ENCODE assay signal across 2 cellular contexts in genomic region chr2:150023044-150023443, GRCh38.
TF ChIP-seq lines count a peak whose summit lies in the region.

No MANE protein-coding gene starts in this region.

TF ChIP-seq in HCT116, 20 proteins besides CTCF, POLR2A, EP300 and RAD21:
- TF ChIP-seq SP1 (IDR thresholded peaks at IDR 0.05; ENCODE audit: low read depth), result no peak
- no peak for TF ChIP-seq ZBTB33 (IDR thresholded peaks at IDR 0.05; ENCODE audit: extremely low read depth, insufficient replicate concordance, low read length)
- no peak for TF ChIP-seq JUND (IDR thresholded peaks at IDR 0.05)
- no peak for TF ChIP-seq EGR1 (IDR thresholded peaks at IDR 0.05; ENCODE audit: low read depth)
- TF ChIP-seq CBX3 (IDR thresholded peaks at IDR 0.05; ENCODE audit: low read depth), result no peak
- no peak for TF ChIP-seq REST (IDR thresholded peaks at IDR 0.05; ENCODE audit: low read depth)
- TF ChIP-seq EZH2 (IDR thresholded peaks at IDR 0.05), result no peak
- no peak for TF ChIP-seq SIN3A (IDR thresholded peaks at IDR 0.05; ENCODE audit: low read depth)
- TF ChIP-seq EZH2phosphoT487 (IDR thresholded peaks at IDR 0.05; ENCODE audit: borderline replicate concordance), result no peak
- no peak for TF ChIP-seq YY1 (IDR thresholded peaks at IDR 0.05; ENCODE audit: extremely low read depth, insufficient replicate concordance, low read depth, low read length)
TF ChIP-seq in HCT116: peak in this region for 0.

TF ChIP-seq in HepG2, 621 proteins besides CTCF, POLR2A, EP300 and RAD21:
- TF ChIP-seq ZNF710 (CRISPR knock-in tag; IDR thresholded peaks at IDR 0.05; ENCODE audit: borderline replicate concordance) (no peak), ZNF335 (CRISPR knock-in tag; IDR thresholded peaks at IDR 0.05) (no peak), CBX5 (CRISPR knock-in tag; IDR thresholded peaks at IDR 0.05; ENCODE audit: borderline replicate concordance) (no peak), PBX2 (CRISPR knock-in tag; IDR thresholded peaks at IDR 0.05) (no peak), ZNF296 (CRISPR knock-in tag; conservative IDR thresholded peaks at IDR 0.05) (no peak), ZNF569 (CRISPR knock-in tag; IDR thresholded peaks at IDR 0.05; ENCODE audit: borderline replicate concordance) (no peak), MYC (CRISPR knock-in tag; IDR thresholded peaks at IDR 0.05; ENCODE audit: borderline replicate concordance) (no peak), PCBP2 (optimal IDR thresholded peaks at IDR 0.05; ENCODE audit: low read depth, low read length, poor library complexity, severe bottlenecking) (no peak), ZNF576 (CRISPR knock-in tag; IDR thresholded peaks at IDR 0.05) (no peak), NAIF1 (CRISPR knock-in tag; IDR thresholded peaks at IDR 0.05; ENCODE audit: borderline replicate concordance) (no peak), CAMTA2 (CRISPR knock-in tag; IDR thresholded peaks at IDR 0.05; ENCODE audit: borderline replicate concordance) (no peak), MXI1 (IDR thresholded peaks at IDR 0.05; ENCODE audit: borderline replicate concordance, low read depth, low read length) (no peak), ZNF713 (CRISPR knock-in tag; IDR thresholded peaks at IDR 0.05) (no peak), ZNF382 (CRISPR knock-in tag; IDR thresholded peaks at IDR 0.05; ENCODE audit: borderline replicate concordance) (no peak), MED8 (CRISPR knock-in tag; IDR thresholded peaks at IDR 0.05; ENCODE audit: insufficient replicate concordance) (no peak), ZNF879 (CRISPR knock-in tag; IDR thresholded peaks at IDR 0.05) (no peak), DZIP1 (CRISPR knock-in tag; IDR thresholded peaks at IDR 0.05) (no peak), NFKBIZ (CRISPR knock-in tag; IDR thresholded peaks at IDR 0.05) (no peak), HNRNPLL (IDR thresholded peaks at IDR 0.05; ENCODE audit: low read depth, low read length, poor library complexity, severe bottlenecking) (no peak)
